ENCODE assay signal across 24 cellular contexts in the genomic region with DNA sequence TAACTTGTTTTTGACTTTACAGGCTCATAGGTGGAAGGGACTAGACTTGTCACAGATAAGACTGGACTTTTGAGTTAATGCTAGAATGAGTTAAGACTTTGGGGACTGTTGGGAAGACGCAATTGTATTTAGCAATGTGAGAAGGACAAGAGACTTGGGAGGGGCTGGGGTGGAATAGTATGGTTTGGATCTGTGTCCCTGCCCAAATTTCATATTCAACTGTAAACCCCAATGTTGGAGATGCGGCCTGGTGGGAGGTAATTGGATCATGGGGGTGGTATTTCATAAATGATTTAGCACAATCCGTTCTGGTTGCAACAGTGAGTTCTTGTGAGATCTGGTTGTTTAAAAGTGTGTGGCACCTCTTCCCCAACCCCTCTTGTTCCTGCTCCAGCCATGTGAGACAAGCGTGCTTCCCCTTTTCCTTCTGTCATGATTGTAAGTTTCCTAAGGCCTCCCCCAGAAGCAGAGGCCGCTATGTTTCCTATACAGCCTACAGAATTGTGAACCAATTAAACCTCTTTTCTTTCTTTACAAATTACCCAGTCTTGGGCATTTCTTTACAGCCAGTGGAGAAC. TPM values are rescaled to one million over a fixed set of nuclear protein-coding genes. Genes with fewer than 3 reads are reported as not detected.
DNase-seq lines count a peak whose midpoint lies in the region; ATAC-seq, FAIRE-seq and TF ChIP-seq lines count a peak whose summit lies in the region.
"Had no signal": no experiment of that assay in that cellular context is flagged by ENCODE, and none has a peak within 500 bp of the region (broad histone marks: within the 10 kb centered on the region; RNA-seq: fewer than 3 reads in every experiment).

No MANE protein-coding gene starts in this region.

- H3K4me2 ChIP-seq in HCT116 (ENCODE audit: low read length) = no peak overlapping the region
- H3K4me2 ChIP-seq in astrocyte (ENCODE audit: low read length) = no peak overlapping the region

- no peak for TF ChIP-seq POLR2A in HCT116 (IDR thresholded peaks at IDR 0.05; ENCODE audit: borderline replicate concordance, extremely low read depth, insufficient read depth, insufficient read length)

- H3K9ac ChIP-seq in HCT116 (ENCODE audit: low read length) = no peak overlapping the region
- H3K9ac ChIP-seq in astrocyte (ENCODE audit: low read length) = no peak overlapping the region
- H3K9ac ChIP-seq: GM23248 had no signal

- H2AFZ ChIP-seq in HCT116 (ENCODE audit: low read depth, low read length, poor library complexity, severe bottlenecking) (no peak overlapping the region), astrocyte (ENCODE audit: low read depth, low read length) (no peak overlapping the region)
- H2AFZ ChIP-seq: GM23248 had no signal

- no peak for TF ChIP-seq RAD21 in HCT116 (IDR thresholded peaks at IDR 0.05; ENCODE audit: low read depth)

- no peaks in the 10 kb centered on the region for H3K9me2 ChIP-seq in HCT116 (ENCODE audit: insufficient read depth)

- CTCF ChIA-PET in HCT116 (lab: Charles Lee) = no interaction called here
- CTCF ChIA-PET in T-cell (lab: Charles Lee) = no interaction called here

- H3K36me3 ChIP-seq in HCT116 (ENCODE audit: control insufficient read depth in 1 of 2, insufficient read depth in 2 of 2, low read length in 2 of 2) (peaks cover 13 to 33% of the 10 kb centered on the region in 2 experiments; a peak in 3 of 4 replicates), astrocyte (ENCODE audit: insufficient read depth, low read length) (peaks cover 14% of the 10 kb centered on the region)

- H4K20me1 ChIP-seq in HCT116 (ENCODE audit: insufficient read depth) (peaks cover 3% of the 10 kb centered on the region; the same call in 1 of the 2 replicates), astrocyte (ENCODE audit: insufficient read depth, low read length) (peaks cover 15% of the 10 kb centered on the region)

- H3K4me1 ChIP-seq in HCT116 (ENCODE audit: control insufficient read depth in 1 of 2, insufficient read depth in 2 of 2, low read length in 2 of 2) = peaks cover 0 to 3% of the 10 kb centered on the region in 2 experiments; a peak in 1 of 4 replicates
- H3K4me1 ChIP-seq in astrocyte (ENCODE audit: insufficient read depth, low read length) = no peaks in the 10 kb centered on the region

- TSS peak; percentile 26 for BruUV-seq in HCT116 (replicated peaks; lab: Mats Ljungman, UMichigan)

- TF ChIP-seq CTCF in HCT116 (IDR thresholded peaks at IDR 0.05 in 2 of 3, conservative IDR thresholded peaks at IDR 0.05 in 1 of 3; ENCODE audit: borderline replicate concordance in 1 of 3, insufficient read depth in 1 of 3, low read depth in 2 of 3, low read length in 2 of 3) (no peak), astrocyte (IDR thresholded peaks at IDR 0.05; ENCODE audit: insufficient read depth, low read depth, low read length) (no peak)

- H3K4me1 Mint-ChIP-seq in astrocyte (ENCODE audit: low read depth, unreplicated experiment) = peaks cover 20% of the 10 kb centered on the region
- peaks cover 13 to 22% (median 21%) of the 10 kb centered on the region in 3 donors for H3K4me1 Mint-ChIP-seq in T-cell
- peaks cover 11 to 36% (median 27%) of the 10 kb centered on the region in 4 donors for H3K4me1 Mint-ChIP-seq in naive thymus-derived CD8-positive, alpha-beta T cell

- DNase-seq in HCT116 (ENCODE audit: low read depth, low spot score) (no peak), NOMO-1 (lab: John Stamatoyannopoulos, UW; ENCODE audit: unreplicated experiment in 2 of 2) (peak; percentile 19 to 22), astrocyte (ENCODE audit: low read depth) (no peak), pons (ENCODE audit: low spot score) (peak; percentile 65), T-cell (no peak)
- no peak for DNase-seq in naive thymus-derived CD8-positive, alpha-beta T cell
- no peak for DNase-seq in stimulated activated CD4-positive, alpha-beta T cell treated with anti-CD3 and anti-CD28 coated beads, Interleukin-15, amount 100 ng/mL, for 24 hours
- DNase-seq: activated CD4-positive, alpha-beta T cell treated with anti-CD3 and anti-CD28 coated beads for 1 hour; activated CD8-positive, alpha-beta T cell treated with anti-CD3 and anti-CD28 coated beads, Interleukin-2, amount 10 ng/mL, durations not matched to agents 7 days and 5 days; activated gamma-delta T cell treated with Interleukin-2 at 50 U/mL for 16 hours; activated T-cell treated with anti-CD3 and anti-CD28 coated beads for 4 hours; CD8-positive, alpha-beta memory T cell; effector memory CD8-positive, alpha-beta T cell; foreskin fibroblast; GM23248; KG1; NCI-H1092; NCI-H187; NCI-H526 treated with DMSO at 0.1 percent for 48 hours; posterior cingulate gyrus; stomach; transverse colon had no signal

- H3K27me3 ChIP-seq in HCT116 (ENCODE audit: insufficient read depth, low read length) = no peaks in the 10 kb centered on the region
- H3K27me3 ChIP-seq in astrocyte (ENCODE audit: insufficient read depth, low read length) = no peaks in the 10 kb centered on the region
- H3K27me3 ChIP-seq: stomach, transverse colon had no signal

- H3K36me3 Mint-ChIP-seq in astrocyte (ENCODE audit: low read depth, unreplicated experiment) = peaks cover 20% of the 10 kb centered on the region
- H3K36me3 Mint-ChIP-seq in T-cell = peaks cover 28% of the 10 kb centered on the region
- peaks cover 4 to 63% (median 22%) of the 10 kb centered on the region in 3 donors for H3K36me3 Mint-ChIP-seq in naive thymus-derived CD8-positive, alpha-beta T cell

- POLR2A ChIA-PET in HCT116 (lab: Charles Lee) (no interaction called here), T-cell (lab: Charles Lee) (no interaction called here)
- POLR2A ChIA-PET in naive thymus-derived CD8-positive, alpha-beta T cell (lab: Charles Lee) = no interaction called here

- H3K27ac Mint-ChIP-seq in astrocyte (ENCODE audit: unreplicated experiment) (peak overlapping the region; percentile 8), T-cell (no peak overlapping the region)
- peak overlapping the region in 2 of 10 donors; percentile 46 to 73 for H3K27ac Mint-ChIP-seq in naive thymus-derived CD8-positive, alpha-beta T cell
- H3K27ac Mint-ChIP-seq: activated CD8-positive, alpha-beta T cell treated with anti-CD3 and anti-CD28 coated beads, Interleukin-2, amount 10 ng/mL, durations not matched to agents 7 days and 5 days; natural killer cell treated with Interleukin-12 subunit alpha and Interleukin-12 subunit beta and Interleukin-15 and Interleukin-18, amount 100 ng/mL, for 72 hours had no signal

- H3K79me2 ChIP-seq in HCT116 (ENCODE audit: insufficient read depth, low read length) (peaks cover 91% of the 10 kb centered on the region), astrocyte (ENCODE audit: insufficient read depth, low read length) (peaks cover 77% of the 10 kb centered on the region)

- H3K4me3 ChIP-seq in HCT116 (replicated peaks in 1 of 2; ENCODE audit: low read depth in 1 of 2, low read length in 2 of 2) (no peak overlapping the region), astrocyte (ENCODE audit: insufficient read depth, low read depth, low read length) (no peak overlapping the region)
- H3K4me3 ChIP-seq: GM23248, stomach, transverse colon had no signal

- no peak for ATAC-seq in HCT116
- ATAC-seq in T-cell (replicated peaks in 1 of 4) = no peak
- ATAC-seq in naive thymus-derived CD8-positive, alpha-beta T cell = no peak
- ATAC-seq in GM18858 (IDR thresholded peaks at IDR 0.05; ENCODE audit: unreplicated experiment) = no peak
- ATAC-seq: activated CD8-positive, alpha-beta T cell treated with anti-CD3 and anti-CD28 coated beads, Interleukin-2, amount 10 ng/mL, durations not matched to agents 7 days and 5 days; effector memory CD8-positive, alpha-beta T cell; natural killer cell treated with Interleukin-12 subunit alpha and Interleukin-12 subunit beta and Interleukin-15 and Interleukin-18, amount 100 ng/mL, for 72 hours had no signal

- FAIRE-seq in astrocyte (lab: Jason Lieb, UNC) = no peak

- H3K27me3 Mint-ChIP-seq in astrocyte (ENCODE audit: low read depth, unreplicated experiment) (no peaks in the 10 kb centered on the region), T-cell (no peaks in the 10 kb centered on the region)
- no peaks in the 10 kb centered on the region for H3K27me3 Mint-ChIP-seq in naive thymus-derived CD8-positive, alpha-beta T cell
- H3K27me3 Mint-ChIP-seq: effector memory CD8-positive, alpha-beta T cell; natural killer cell treated with Interleukin-12 subunit alpha and Interleukin-12 subunit beta and Interleukin-15 and Interleukin-18, amount 100 ng/mL, for 72 hours had no signal

- H3K9me3 ChIP-seq in HCT116 (ENCODE audit: control insufficient read depth in 1 of 2, insufficient read depth in 1 of 2, low read depth in 1 of 2, low read length in 2 of 2) (no peaks in the 10 kb centered on the region), astrocyte (ENCODE audit: insufficient read depth, low read depth, low read length) (no peaks in the 10 kb centered on the region)
- H3K9me3 ChIP-seq: stomach, transverse colon had no signal

- H3K4me3 Mint-ChIP-seq in astrocyte (ENCODE audit: unreplicated experiment) (no peak overlapping the region), T-cell (no peak overlapping the region)
- H3K4me3 Mint-ChIP-seq in naive thymus-derived CD8-positive, alpha-beta T cell = no peak overlapping the region
- H3K4me3 Mint-ChIP-seq: activated CD8-positive, alpha-beta T cell treated with anti-CD3 and anti-CD28 coated beads, Interleukin-2, amount 10 ng/mL, durations not matched to agents 7 days and 5 days; CD8-positive, alpha-beta memory T cell; effector memory CD8-positive, alpha-beta T cell; natural killer cell treated with Interleukin-12 subunit alpha and Interleukin-12 subunit beta and Interleukin-15 and Interleukin-18, amount 100 ng/mL, for 72 hours had no signal

- H3K9me3 Mint-ChIP-seq in astrocyte (ENCODE audit: unreplicated experiment) (no peaks in the 10 kb centered on the region), T-cell (no peaks in the 10 kb centered on the region)
- no peaks in the 10 kb centered on the region for H3K9me3 Mint-ChIP-seq in naive thymus-derived CD8-positive, alpha-beta T cell
- H3K9me3 Mint-ChIP-seq: CD8-positive, alpha-beta memory T cell; effector memory CD8-positive, alpha-beta T cell; natural killer cell treated with Interleukin-12 subunit alpha and Interleukin-12 subunit beta and Interleukin-15 and Interleukin-18, amount 100 ng/mL, for 72 hours had no signal

- RAD21 ChIA-PET in HCT116 (lab: Charles Lee; ENCODE audit: low non-redundant PET in 1 of 2, low total read pairs in 2 of 2, uncharacterized antibody in 2 of 2, unreplicated experiment in 2 of 2) = no interaction called here

- H3K27ac ChIP-seq in HCT116 (ENCODE audit: low read depth, low read length) = no peak overlapping the region
- H3K27ac ChIP-seq in astrocyte (ENCODE audit: low read depth, low read length) = no peak overlapping the region
- H3K27ac ChIP-seq: GM23248, stomach, transverse colon had no signal

- intact Hi-C loops in HCT116 (cut with micrococcal nuclease) = no loop called here

TF ChIP-seq in HCT116, 20 proteins besides CTCF, POLR2A, EP300 and RAD21 (continues in another document):
- TF ChIP-seq YY1 (IDR thresholded peaks at IDR 0.05; ENCODE audit: extremely low read depth, insufficient replicate concordance, low read depth, low read length) = no peak

RNA-seq across cellular contexts. Expression of a gene that starts 22.6 kb away (rescaled TPM):
- total RNA-seq in HCT116 (2021; ENCODE audit: unreplicated experiment) (32.9 TPM), astrocyte (45.1 and 46.8 TPM in 2 replicates), T-cell (10 to 100 TPM; 79.5 to 96.6 (median 87.4) TPM)
- polyA plus RNA-seq in HCT116 (2012) = 18.5 and 21.6 TPM in 2 replicates
- total RNA-seq in naive thymus-derived CD8-positive, alpha-beta T cell = 100 to 1,000 TPM; 114 to 115 TPM
- 10 to 100 TPM; 28.4 to 47.6 (median 35.9) TPM for polyA plus RNA-seq in naive thymus-derived CD8-positive, alpha-beta T cell

Comparison
In these comparisons a context has a peak if more than half of its experiments do, and no peak if none do; other contexts are left out.
1. DNase-seq: peak in NOMO-1 (2 of 2) and pons (single experiment); none in HCT116 (single experiment), astrocyte (single experiment), T-cell (0 of 34), naive thymus-derived CD8-positive, alpha-beta T cell (0 of 10) and stimulated activated CD4-positive, alpha-beta T cell treated with anti-CD3 and anti-CD28 coated beads, Interleukin-15, amount 100 ng/mL, for 24 hours (single experiment).